ENCODE assay signal across 19 cellular contexts in the genomic region with DNA sequence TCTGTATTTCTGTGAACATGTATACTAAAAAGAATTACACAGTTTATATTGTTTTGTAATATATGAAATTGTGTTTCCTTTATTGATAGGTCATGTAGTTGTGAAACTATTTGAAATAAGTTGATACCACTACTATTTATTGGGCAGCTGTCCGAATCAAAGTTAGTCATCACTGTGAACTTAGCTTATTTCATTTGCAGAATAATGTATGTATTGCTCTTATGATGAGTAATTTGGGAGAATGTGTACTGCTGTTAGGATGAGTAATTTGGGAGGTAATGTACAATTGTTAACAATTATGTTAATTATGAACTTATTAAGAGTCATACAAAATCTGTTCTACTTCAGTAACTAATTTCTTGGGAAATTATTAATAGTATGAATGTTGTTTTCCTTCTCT.
"Had no signal": no experiment of that assay in that cellular context is flagged by ENCODE, and none has a peak within 500 bp of the region (broad histone marks: within the 10 kb centered on the region; RNA-seq: fewer than 3 reads in every experiment).

No MANE protein-coding gene starts in this region.

- H3K4me3 Mint-ChIP-seq: activated B cell treated with CpG ODN at 0.5 μM for 24 hours; activated CD4-positive, alpha-beta T cell treated with anti-CD3 and anti-CD28 coated beads, Interleukin-2, amount 10 ng/mL, durations not matched to agents 7 days and 5 days; activated naive CD8-positive, alpha-beta T cell treated with anti-CD3 and anti-CD28 coated beads for 36 hours; central memory CD8-positive, alpha-beta T cell; memory B cell; naive thymus-derived CD8-positive, alpha-beta T cell had no signal

- ATAC-seq: body of pancreas; left lung; mucosa of descending colon; naive thymus-derived CD8-positive, alpha-beta T cell had no signal

- H3K4me3 ChIP-seq: body of pancreas, left lung, mucosa of descending colon, skin epidermis, tibial artery, vagina had no signal

- H3K27me3 ChIP-seq: body of pancreas, left lung, neutrophil, tibial artery, vagina had no signal

- H3K9me3 ChIP-seq: body of pancreas, left lung, mucosa of descending colon, neutrophil, tibial artery, vagina had no signal

- DNase-seq: activated B cell treated with CpG ODN at 0.5 μM for 24 hours; activated CD4-positive, alpha-beta T cell treated with anti-CD3 and anti-CD28 coated beads, Interleukin-2, amount 10 ng/mL, durations not matched to agents 7 days and 5 days; activated gamma-delta T cell treated with Interleukin-2 at 50 U/mL for 16 hours; activated naive CD8-positive, alpha-beta T cell treated with anti-CD3 and anti-CD28 coated beads for 36 hours; amygdala; body of pancreas; effector memory CD4-positive, alpha-beta T cell; left lung; mucosa of descending colon; naive thymus-derived CD8-positive, alpha-beta T cell; stimulated activated CD4-positive, alpha-beta T cell treated with anti-CD3 and anti-CD28 coated beads, Interleukin-4, amount 100 ng/mL, for 24 hours; stimulated activated naive CD4-positive, alpha-beta T cell; T-helper 2 cell; tibial artery had no signal

- H3K27me3 Mint-ChIP-seq: activated B cell treated with CpG ODN at 0.5 μM for 24 hours; activated CD4-positive, alpha-beta T cell treated with anti-CD3 and anti-CD28 coated beads, Interleukin-2, amount 10 ng/mL, durations not matched to agents 7 days and 5 days; activated naive CD8-positive, alpha-beta T cell treated with anti-CD3 and anti-CD28 coated beads for 36 hours; central memory CD8-positive, alpha-beta T cell; memory B cell; naive thymus-derived CD8-positive, alpha-beta T cell had no signal

- H3K4me1 ChIP-seq: body of pancreas had no signal

- H3K27ac Mint-ChIP-seq: activated B cell treated with CpG ODN at 0.5 μM for 24 hours; activated CD4-positive, alpha-beta T cell treated with anti-CD3 and anti-CD28 coated beads, Interleukin-2, amount 10 ng/mL, durations not matched to agents 7 days and 5 days; activated naive CD8-positive, alpha-beta T cell treated with anti-CD3 and anti-CD28 coated beads for 36 hours had no signal

- H3K9me3 Mint-ChIP-seq: activated B cell treated with CpG ODN at 0.5 μM for 24 hours; activated CD4-positive, alpha-beta T cell treated with anti-CD3 and anti-CD28 coated beads, Interleukin-2, amount 10 ng/mL, durations not matched to agents 7 days and 5 days; activated naive CD8-positive, alpha-beta T cell treated with anti-CD3 and anti-CD28 coated beads for 36 hours; central memory CD8-positive, alpha-beta T cell; memory B cell; naive thymus-derived CD8-positive, alpha-beta T cell had no signal

- H3K27ac ChIP-seq: body of pancreas, left lung, neutrophil, skin epidermis, tibial artery, vagina had no signal
